In genomic region chr11:82927264-82927880, GRCh38 we compare ENCODE assay signal across 8 cellular contexts. TPM values are rescaled to one million over a fixed set of nuclear protein-coding genes. Genes with fewer than 3 reads are reported as not detected.
DNase-seq lines count a peak whose midpoint lies in the region; ATAC-seq and TF ChIP-seq lines count a peak whose summit lies in the region.

No MANE protein-coding gene starts in this region.

- peak; percentile 33 for DNase-seq in activated naive CD4-positive, alpha-beta T cell treated with anti-CD3 and anti-CD28 coated beads, Interleukin-2, amount 10 ng/mL, durations not matched to agents 7 days and 5 days
- no peak for DNase-seq in activated naive CD4-positive, alpha-beta T cell treated with anti-CD3 and anti-CD28 coated beads, Interleukin-2, amount 50 U/mL, for 16 hours
- DNase-seq in HS-5 (ENCODE audit: low read depth) = peak; percentile 35
- DNase-seq in OCI-LY7 (ENCODE audit: low spot score) = peak; percentile 84
- DNase-seq in cardiac fibroblast (ENCODE audit: low read depth in 2 of 2) = peak; percentile 68 to 75
- DNase-seq in mesenteric fat pad (ENCODE audit: low spot score) = no peak

- H3K27ac ChIP-seq in OCI-LY7 (ENCODE audit: low read depth, low read length, poor library complexity, severe bottlenecking) (peak overlapping the region; percentile 64), liver (ENCODE audit: low read depth in 1 of 2, low read length in 2 of 2) (no peak overlapping the region)

- H3K4me1 ChIP-seq in OCI-LY7 (ENCODE audit: insufficient read depth, low read length, poor library complexity, severe bottlenecking) (peaks cover 74% of the 10 kb centered on the region), liver (ENCODE audit: control insufficient read depth in 4 of 4, insufficient read depth in 4 of 4, low read length in 3 of 4) (no peaks in the 10 kb centered on the region)

- POLR2A ChIA-PET in OCI-LY7 (lab: Charles Lee) = interaction anchor here (1.6 to 1.8 kb wide), 3 partner anchors 30 to 135 kb away, joined by 3 to 6 read pairs (median 3); no protein-coding TSS in a partner anchor

- peaks cover 45% of the 10 kb centered on the region for H3K36me3 Mint-ChIP-seq in activated naive CD4-positive, alpha-beta T cell treated with anti-CD3 and anti-CD28 coated beads, Interleukin-2, amount 10 ng/mL, durations not matched to agents 7 days and 5 days

- no peak overlapping the region for H2AFZ ChIP-seq in OCI-LY7 (ENCODE audit: low read length)

- no peaks in the 10 kb centered on the region for H3K27me3 Mint-ChIP-seq in activated naive CD4-positive, alpha-beta T cell treated with anti-CD3 and anti-CD28 coated beads, Interleukin-2, amount 10 ng/mL, durations not matched to agents 7 days and 5 days

- peaks cover 51% of the 10 kb centered on the region; the same call in 1 of the 2 replicates for H3K79me2 ChIP-seq in OCI-LY7 (ENCODE audit: insufficient read depth, low read depth, low read length)

- peak overlapping the region; percentile 5 for H3K27ac Mint-ChIP-seq in activated naive CD4-positive, alpha-beta T cell treated with anti-CD3 and anti-CD28 coated beads, Interleukin-2, amount 10 ng/mL, durations not matched to agents 7 days and 5 days

- TF ChIP-seq RAD21 in liver (IDR thresholded peaks at IDR 0.05) = peak; percentile 77 to 83

- no peak overlapping the region for H3K4me3 Mint-ChIP-seq in activated naive CD4-positive, alpha-beta T cell treated with anti-CD3 and anti-CD28 coated beads, Interleukin-2, amount 10 ng/mL, durations not matched to agents 7 days and 5 days

- intact Hi-C loops in OCI-LY7 (cut with micrococcal nuclease; ENCODE audit: unreplicated experiment) = loop anchor here (1.0 to 2.0 kb wide), 3 partner anchors 21 to 43 kb away; no protein-coding TSS in a partner anchor

- no peaks in the 10 kb centered on the region for H4K20me1 ChIP-seq in OCI-LY7 (ENCODE audit: insufficient read depth, low read length)

- H3K9me2 ChIP-seq in OCI-LY7 (ENCODE audit: insufficient read depth, low read length) = no peaks in the 10 kb centered on the region

- TF ChIP-seq CTCF in OCI-LY7 (conservative IDR thresholded peaks at IDR 0.05; ENCODE audit: low read length) = peak; percentile 99
- peak; percentile 77 for TF ChIP-seq CTCF in cardiac fibroblast (IDR thresholded peaks at IDR 0.05; ENCODE audit: low read depth, low read length)
- TF ChIP-seq CTCF in liver (IDR thresholded peaks at IDR 0.05; ENCODE audit: low read depth, low read length, missing input control) = peak; percentile 70

- H3K4me1 Mint-ChIP-seq in activated naive CD4-positive, alpha-beta T cell treated with anti-CD3 and anti-CD28 coated beads, Interleukin-2, amount 10 ng/mL, durations not matched to agents 7 days and 5 days = peaks cover 27% of the 10 kb centered on the region

- H3K4me3 ChIP-seq in OCI-LY7 (ENCODE audit: low read depth, low read length, poor library complexity, severe bottlenecking) (no peak overlapping the region), cardiac fibroblast (replicated peaks in 1 of 2; ENCODE audit: low read depth in 2 of 2, low read length in 2 of 2) (no peak overlapping the region), liver (ENCODE audit: low read depth in 1 of 3, low read length in 3 of 3) (no peak overlapping the region)

- H3K36me3 ChIP-seq in OCI-LY7 (ENCODE audit: insufficient read depth, low read length) (peaks cover 85% of the 10 kb centered on the region), liver (ENCODE audit: control insufficient read depth in 4 of 4, insufficient read depth in 3 of 4, low read depth in 1 of 4, low read length in 3 of 4) (no peaks in the 10 kb centered on the region)

- H3K27me3 ChIP-seq in liver (ENCODE audit: control insufficient read depth in 4 of 4, insufficient read depth in 4 of 4, low read length in 3 of 4) = no peaks in the 10 kb centered on the region

- peak; percentile 61 for ATAC-seq in GM21360 (IDR thresholded peaks at IDR 0.05; ENCODE audit: unreplicated experiment)

- H3K9me3 ChIP-seq in OCI-LY7 (ENCODE audit: low read length) (peaks cover 10% of the 10 kb centered on the region; the same call in 1 of the 2 replicates), liver (ENCODE audit: control insufficient read depth in 4 of 4, low read length in 3 of 4) (no peaks in the 10 kb centered on the region)

- peak overlapping the region; percentile 46 for H3K4me2 ChIP-seq in OCI-LY7 (ENCODE audit: low read length)

- no peaks in the 10 kb centered on the region for H3K9me3 Mint-ChIP-seq in activated naive CD4-positive, alpha-beta T cell treated with anti-CD3 and anti-CD28 coated beads, Interleukin-2, amount 10 ng/mL, durations not matched to agents 7 days and 5 days

- CTCF ChIA-PET in activated naive CD4-positive, alpha-beta T cell treated with anti-CD3 and anti-CD28 coated beads, Interleukin-2, amount 10 ng/mL, durations not matched to agents 7 days and 5 days (lab: Charles Lee) = interaction anchor here (0.8 to 2.1 kb wide), 5 partner anchors 17 to 107 kb away, joined by 3 to 9 read pairs (median 3); no protein-coding TSS in a partner anchor
- CTCF ChIA-PET in OCI-LY7 (lab: Charles Lee; ENCODE audit: unreplicated experiment) = no interaction called here

- BruUV-seq in OCI-LY7 (replicated peaks; lab: Mats Ljungman, UMichigan) = no TSS peak

- no peak overlapping the region for H3K9ac ChIP-seq in liver (ENCODE audit: low read depth in 1 of 2, low read length in 2 of 2)

TF ChIP-seq in liver, 16 proteins besides CTCF, POLR2A, EP300 and RAD21:
- no peak for TF ChIP-seq HNF4G (IDR thresholded peaks at IDR 0.05)
- TF ChIP-seq NR2F2 (IDR thresholded peaks at IDR 0.05) = no peak
- TF ChIP-seq YY1 (IDR thresholded peaks at IDR 0.05) = no peak
- no peak for TF ChIP-seq REST (IDR thresholded peaks at IDR 0.05)
- no peak for TF ChIP-seq RXRA (IDR thresholded peaks at IDR 0.05)
- no peak for TF ChIP-seq TAF1 (conservative IDR thresholded peaks at IDR 0.05)
- TF ChIP-seq JUND (IDR thresholded peaks at IDR 0.05) = peak; percentile 79 to 86
- TF ChIP-seq ZBTB33 (IDR thresholded peaks at IDR 0.05) = no peak
- TF ChIP-seq MAX (IDR thresholded peaks at IDR 0.05) = no peak
- TF ChIP-seq FOXA2 (IDR thresholded peaks at IDR 0.05) = no peak
- TF ChIP-seq FOXA1 (IDR thresholded peaks at IDR 0.05) = no peak
- peak; percentile 39 for TF ChIP-seq ATF3 (IDR thresholded peaks at IDR 0.05)
- no peak for TF ChIP-seq HNF4A (conservative IDR thresholded peaks at IDR 0.05)
- TF ChIP-seq EGR1 (IDR thresholded peaks at IDR 0.05; ENCODE audit: low read depth in 2 of 2) = no peak

RNA-seq across cellular contexts. Expression of gene DDIAS, which starts 25.8 kb away (rescaled TPM):
- total RNA-seq in OCI-LY7 (2014; rRNA removed; shearing (Covaris generic)) = 14.6 and 16.7 TPM in 2 replicates
- 23.1 and 30.9 TPM in 2 replicates for total RNA-seq in OCI-LY7 (2022)
- total RNA-seq in liver = 1 to 10 TPM in 1 of 2 donors, under 1 TPM in 1; 0.25 to 8.4 TPM
- under 1 TPM; 0.32 to 0.62 TPM for polyA plus RNA-seq in liver
- total RNA-seq in mesenteric fat pad = 1.7 TPM

RNA-seq across cellular contexts. Expression of gene PRCP, which starts 27.1 kb away (rescaled TPM):
- 6.5 and 11.0 TPM in 2 replicates for total RNA-seq in OCI-LY7 (2014; rRNA removed; shearing (Covaris generic))
- total RNA-seq in OCI-LY7 (2022) (17.4 and 18.3 TPM in 2 replicates), liver (10 to 100 TPM; 27.3 to 38.7 TPM), mesenteric fat pad (71.4 TPM)
- polyA plus RNA-seq in liver = 10 to 100 TPM; 43.8 to 55.2 TPM

Comparison
In these comparisons a context has a peak if more than half of its experiments do, and no peak if none do; other contexts are left out.
1. DNase-seq: peak in activated naive CD4-positive, alpha-beta T cell treated with anti-CD3 and anti-CD28 coated beads, Interleukin-2, amount 10 ng/mL, durations not matched to agents 7 days and 5 days (single experiment), HS-5 (single experiment), OCI-LY7 (single experiment) and cardiac fibroblast (2 of 2); none in activated naive CD4-positive, alpha-beta T cell treated with anti-CD3 and anti-CD28 coated beads, Interleukin-2, amount 50 U/mL, for 16 hours (single experiment) and mesenteric fat pad (single experiment).
2. Peak in every context shown above with its lines, with median percentiles within 50 percentile points of each other: CTCF ChIP-seq.